ENCODE assay signal across 8 cellular contexts in the genomic region with DNA sequence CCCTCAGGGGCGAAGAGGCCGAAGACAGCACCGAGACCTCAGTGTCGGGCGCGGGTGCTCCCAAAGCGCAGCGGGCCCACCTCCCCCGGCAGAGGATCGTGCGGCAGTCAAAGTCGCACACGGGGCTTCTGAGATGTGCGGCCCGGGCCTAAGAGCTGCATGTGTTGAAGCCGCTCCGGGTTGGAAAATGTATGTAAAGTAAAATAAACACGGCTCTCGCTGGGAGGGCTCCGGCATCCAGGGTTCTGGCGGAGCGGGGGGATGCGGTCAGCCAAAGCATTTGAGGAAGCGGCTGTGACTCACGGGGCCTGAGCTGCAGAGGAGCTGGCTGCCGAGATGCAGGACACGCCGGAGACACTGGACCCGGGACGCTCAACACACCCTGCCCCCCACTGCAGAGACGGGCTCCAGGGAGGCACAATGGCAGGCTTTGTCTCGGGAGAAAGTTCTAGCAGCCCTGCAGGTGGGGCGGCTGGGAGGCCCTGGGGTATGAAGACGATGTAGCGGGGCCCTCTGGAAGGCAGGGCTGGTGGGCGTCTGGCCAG.
DNase-seq lines count a peak whose midpoint lies in the region; ATAC-seq and TF ChIP-seq lines count a peak whose summit lies in the region.
"Not testable (repeated sequence)": the region's sequence is repeated elsewhere in the genome, so short reads cannot be mapped to it uniquely, and the experiment has no call there.

No MANE protein-coding gene starts in this region.

- CTCF ChIA-PET in activated CD8-positive, alpha-beta T cell treated with anti-CD3 and anti-CD28 coated beads, Interleukin-2, amount 10 ng/mL, durations not matched to agents 7 days and 5 days (lab: Charles Lee), result not testable (repeated sequence)

- peaks cover 12% of the 10 kb centered on the region for H3K4me1 Mint-ChIP-seq in activated CD8-positive, alpha-beta T cell treated with anti-CD3 and anti-CD28 coated beads, Interleukin-2, amount 10 ng/mL, durations not matched to agents 7 days and 5 days (ENCODE audit: low read depth)

- intact Hi-C loops in left lung (cut with DNase I); upper lobe of right lung (cut with DNase I): not testable (repeated sequence)

- TF ChIP-seq POLR2A in gastroesophageal sphincter (IDR thresholded peaks at IDR 0.05), result not testable (repeated sequence)

- TF ChIP-seq EP300 in gastroesophageal sphincter (IDR thresholded peaks at IDR 0.05), result not testable (repeated sequence)

- H3K9me3 Mint-ChIP-seq in activated CD8-positive, alpha-beta T cell treated with anti-CD3 and anti-CD28 coated beads, Interleukin-2, amount 10 ng/mL, durations not matched to agents 7 days and 5 days (ENCODE audit: insufficient read depth), result not testable (repeated sequence)

- ATAC-seq in activated CD8-positive, alpha-beta T cell treated with anti-CD3 and anti-CD28 coated beads, Interleukin-2, amount 10 ng/mL, durations not matched to agents 7 days and 5 days; upper lobe of right lung: not testable (repeated sequence)
- peak; percentile 66 for ATAC-seq in gastroesophageal sphincter
- peak; percentile 45 for ATAC-seq in left lung

- H3K9ac ChIP-seq in rectal smooth muscle tissue (ENCODE audit: low read length), result not testable (repeated sequence)

- peaks cover 0 to 21% (median 0%) of the 10 kb centered on the region in 3 donors for H3K4me1 ChIP-seq in gastroesophageal sphincter
- H3K4me1 ChIP-seq in left lung; rectal smooth muscle tissue (ENCODE audit: control insufficient read depth, insufficient read depth, low read length); upper lobe of right lung: not testable (repeated sequence)

- peak overlapping the region in 1 of 2 donors; percentile 26 for H3K4me3 ChIP-seq in gastroesophageal sphincter
- H3K4me3 ChIP-seq in left lung; rectal smooth muscle tissue (ENCODE audit: low read length); upper lobe of right lung: not testable (repeated sequence)

- not testable (repeated sequence) for H3K36me3 ChIP-seq in gastroesophageal sphincter; left lung; rectal smooth muscle tissue (ENCODE audit: control insufficient read depth, insufficient read depth, low read length); upper lobe of right lung

- POLR2A ChIA-PET in activated CD8-positive, alpha-beta T cell treated with anti-CD3 and anti-CD28 coated beads, Interleukin-2, amount 10 ng/mL, durations not matched to agents 7 days and 5 days (lab: Charles Lee), result not testable (repeated sequence)

- not testable (repeated sequence) for H3K27me3 Mint-ChIP-seq in activated CD8-positive, alpha-beta T cell treated with anti-CD3 and anti-CD28 coated beads, Interleukin-2, amount 10 ng/mL, durations not matched to agents 7 days and 5 days (ENCODE audit: low read depth)

- not testable (repeated sequence) for H3K27me3 ChIP-seq in gastroesophageal sphincter; left lung; rectal smooth muscle tissue (ENCODE audit: control insufficient read depth, insufficient read depth, low read length); upper lobe of right lung

- H3K27ac ChIP-seq in gastroesophageal sphincter (peak overlapping the region in 3 of 4 donors; percentile 57 to 76 (median 63)), left lung (peak overlapping the region in 1 of 2 donors; percentile 19), rectal smooth muscle tissue (ENCODE audit: low read depth, low read length) (peak overlapping the region; percentile 58)
- H3K27ac ChIP-seq in upper lobe of right lung, result not testable (repeated sequence)

- TF ChIP-seq CTCF in gastroesophageal sphincter (IDR thresholded peaks at IDR 0.05); left lung (IDR thresholded peaks at IDR 0.05); upper lobe of right lung (IDR thresholded peaks at IDR 0.05): not testable (repeated sequence)

- not testable (repeated sequence) for H3K9me3 ChIP-seq in gastroesophageal sphincter, left lung, upper lobe of right lung

- peaks cover 13% of the 10 kb centered on the region for H3K36me3 Mint-ChIP-seq in activated CD8-positive, alpha-beta T cell treated with anti-CD3 and anti-CD28 coated beads, Interleukin-2, amount 10 ng/mL, durations not matched to agents 7 days and 5 days (ENCODE audit: low read depth)

- WGBS in gastroesophageal sphincter (ENCODE audit: low coverage in 1 of 2), 2 donors, result no CpG with 5 or more reads among the region's 36 CpGs

- not testable (repeated sequence) for H3K27ac Mint-ChIP-seq in activated CD8-positive, alpha-beta T cell treated with anti-CD3 and anti-CD28 coated beads, Interleukin-2, amount 10 ng/mL, durations not matched to agents 7 days and 5 days

- H3K4me3 Mint-ChIP-seq in activated CD8-positive, alpha-beta T cell treated with anti-CD3 and anti-CD28 coated beads, Interleukin-2, amount 10 ng/mL, durations not matched to agents 7 days and 5 days, result not testable (repeated sequence)

- DNase-seq in Daoy (ENCODE audit: low read depth) (peak; percentile 89), HS-5 (ENCODE audit: low read depth) (peak; percentile 35), dedifferentiated amniotic fluid mesenchymal stem cell (ENCODE audit: extremely low spot score) (peak; percentile 61), upper lobe of right lung (peak; percentile 50)
- DNase-seq in activated CD8-positive, alpha-beta T cell treated with anti-CD3 and anti-CD28 coated beads, Interleukin-2, amount 10 ng/mL, durations not matched to agents 7 days and 5 days, result peak; percentile 1
- not testable (repeated sequence) for DNase-seq in left lung
